Comparison of ENCODE assay signal across 8 cellular contexts in the genomic region with DNA sequence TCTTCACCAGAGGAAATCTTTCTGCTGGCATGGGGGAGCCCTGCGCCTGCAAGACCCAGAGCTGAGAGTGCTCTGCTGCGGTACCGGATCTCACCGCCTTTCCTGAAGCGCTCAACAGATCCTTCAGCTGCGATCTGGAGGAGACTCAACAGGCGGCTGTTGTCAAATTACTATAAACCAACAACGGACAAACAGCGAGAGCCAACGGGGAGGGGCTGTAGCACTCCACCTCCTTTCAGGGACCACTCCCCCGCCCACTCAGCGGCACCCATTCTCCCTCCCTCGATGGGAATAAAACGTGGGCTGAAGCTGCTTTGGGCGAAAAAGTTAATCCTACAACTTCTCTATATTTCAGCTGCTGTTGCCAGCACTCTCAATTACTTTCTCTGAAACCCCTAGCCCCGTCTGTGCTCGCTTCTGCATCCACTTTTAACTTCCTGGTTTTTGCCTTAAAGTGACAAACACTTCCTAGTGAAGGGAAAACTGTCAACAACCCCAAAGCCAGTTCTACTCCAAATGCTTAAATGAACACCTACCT. TPM values are rescaled to one million over a fixed set of nuclear protein-coding genes. Genes with fewer than 3 reads are reported as not detected.
DNase-seq lines count a peak whose midpoint lies in the region; ATAC-seq, FAIRE-seq and TF ChIP-seq lines count a peak whose summit lies in the region.

A gene with protein sequence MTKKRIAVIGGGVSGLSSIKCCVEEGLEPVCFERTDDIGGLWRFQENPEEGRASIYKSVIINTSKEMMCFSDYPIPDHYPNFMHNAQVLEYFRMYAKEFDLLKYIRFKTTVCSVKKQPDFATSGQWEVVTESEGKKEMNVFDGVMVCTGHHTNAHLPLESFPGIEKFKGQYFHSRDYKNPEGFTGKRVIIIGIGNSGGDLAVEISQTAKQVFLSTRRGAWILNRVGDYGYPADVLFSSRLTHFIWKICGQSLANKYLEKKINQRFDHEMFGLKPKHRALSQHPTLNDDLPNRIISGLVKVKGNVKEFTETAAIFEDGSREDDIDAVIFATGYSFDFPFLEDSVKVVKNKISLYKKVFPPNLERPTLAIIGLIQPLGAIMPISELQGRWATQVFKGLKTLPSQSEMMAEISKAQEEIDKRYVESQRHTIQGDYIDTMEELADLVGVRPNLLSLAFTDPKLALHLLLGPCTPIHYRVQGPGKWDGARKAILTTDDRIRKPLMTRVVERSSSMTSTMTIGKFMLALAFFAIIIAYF (minus strand): TSS at position 147 of the 538 bp plus-strand sequence. CDS start 310 bp downstream, outside the sequence.

- H3K27ac ChIP-seq in esophagus muscularis mucosa (replicated peaks in 1 of 4) (peak within 1 kb of the TSS; percentile 59 to 80 (median 76)), muscle layer of colon (ENCODE audit: low read depth, low read length) (peak within 1 kb of the TSS; percentile 5)

- H3K9me3 Mint-ChIP-seq in stimulated activated naive B cell treated with anti-CD40 and anti-IgM and Interleukin-4, amounts not matched to agents 10 μg/mL and 1 μg/mL and 100 μg/mL, for 72 hours = no peaks in the 10 kb centered on the region

- H3K4me3 Mint-ChIP-seq in stimulated activated naive B cell treated with anti-CD40 and anti-IgM and Interleukin-4, amounts not matched to agents 10 μg/mL and 1 μg/mL and 100 μg/mL, for 72 hours = peak within 1 kb of the TSS; percentile 94 to 97

- 0% methylated on average over 17 of the region's 17 CpGs for WGBS in esophagus muscularis mucosa

- no peaks in the 10 kb centered on the region for H3K36me3 ChIP-seq in esophagus muscularis mucosa
- no peaks in the 10 kb centered on the region for H3K36me3 ChIP-seq in muscle layer of colon (ENCODE audit: insufficient read depth, low read length)

- TF ChIP-seq POLR2A in esophagus muscularis mucosa (IDR thresholded peaks at IDR 0.05; ENCODE audit: low read depth) = no peak

- no peaks in the 10 kb centered on the region for H3K27me3 ChIP-seq in esophagus muscularis mucosa
- H3K27me3 ChIP-seq in muscle layer of colon (ENCODE audit: control insufficient read depth in 1 of 2, insufficient read depth in 2 of 2, low read length in 2 of 2) = no peaks in the 10 kb centered on the region

- peak within 1 kb of the TSS; percentile 65 for H3K9ac ChIP-seq in muscle layer of colon (ENCODE audit: low read length)

- H3K27me3 Mint-ChIP-seq in stimulated activated naive B cell treated with anti-CD40 and anti-IgM and Interleukin-4, amounts not matched to agents 10 μg/mL and 1 μg/mL and 100 μg/mL, for 72 hours = no peaks in the 10 kb centered on the region

- H3K4me1 ChIP-seq in esophagus muscularis mucosa = peaks cover 4 to 14% (median 12%) of the 10 kb centered on the region in 4 donors
- no peaks in the 10 kb centered on the region for H3K4me1 ChIP-seq in muscle layer of colon (ENCODE audit: insufficient read depth, low read length)

- TF ChIP-seq CTCF in GM12864 (IDR thresholded peaks at IDR 0.05; ENCODE audit: low read depth, low read length, missing control alignments) = peak; percentile 30
- peak; percentile 19 to 53 (median 27) for TF ChIP-seq CTCF in esophagus muscularis mucosa (IDR thresholded peaks at IDR 0.05)
- TF ChIP-seq CTCF in D721Med (IDR thresholded peaks at IDR 0.05; ENCODE audit: insufficient read depth, missing control alignments) = no peak

- H3K9me3 ChIP-seq in esophagus muscularis mucosa (no peaks in the 10 kb centered on the region), muscle layer of colon (ENCODE audit: low read length) (no peaks in the 10 kb centered on the region)

- H3K4me3 ChIP-seq in GM12864 (ENCODE audit: low read depth, low read length) = peak within 1 kb of the TSS; percentile 80
- H3K4me3 ChIP-seq in esophagus muscularis mucosa = peak within 1 kb of the TSS; percentile 59 to 74 (median 66)
- peak within 1 kb of the TSS; percentile 65 to 85 for H3K4me3 ChIP-seq in muscle layer of colon (ENCODE audit: low read depth in 1 of 2, low read length in 2 of 2)

- intact Hi-C loops in esophagus muscularis mucosa (cut with DNase I) = no loop called here

- TF ChIP-seq EP300 in esophagus muscularis mucosa (IDR thresholded peaks at IDR 0.05) = no peak

- H3K27ac Mint-ChIP-seq in stimulated activated naive B cell treated with anti-CD40 and anti-IgM and Interleukin-4, amounts not matched to agents 10 μg/mL and 1 μg/mL and 100 μg/mL, for 72 hours = peak within 1 kb of the TSS; percentile 97

- no peak for DNase-seq in GM12864 (ENCODE audit: low read depth)
- DNase-seq in NCI-H69 (lab: John Stamatoyannopoulos, UW) = peak; percentile 72
- peak; percentile 51 for DNase-seq in activated T-cell treated with anti-CD3 and anti-CD28 coated beads, Interleukin-2, amount 50 U/mL, for 1 hour
- peak; percentile 93 for DNase-seq in esophagus muscularis mucosa (ENCODE audit: extremely low spot score)
- DNase-seq in stimulated activated naive B cell treated with anti-CD40 and anti-IgM and Interleukin-4, amounts not matched to agents 10 μg/mL and 1 μg/mL and 100 μg/mL, for 72 hours = peak; percentile 34
- no peak for DNase-seq in D721Med (ENCODE audit: insufficient read length, low spot score)

- ATAC-seq in HG02798 (IDR thresholded peaks at IDR 0.05; ENCODE audit: poor library complexity, unreplicated experiment) = peak; percentile 77
- peak; percentile 94 to 97 for ATAC-seq in stimulated activated naive B cell treated with anti-CD40 and anti-IgM and Interleukin-4, amounts not matched to agents 10 μg/mL and 1 μg/mL and 100 μg/mL, for 72 hours (replicated peaks)

- H3K4me1 Mint-ChIP-seq in stimulated activated naive B cell treated with anti-CD40 and anti-IgM and Interleukin-4, amounts not matched to agents 10 μg/mL and 1 μg/mL and 100 μg/mL, for 72 hours = peaks cover 23 to 27% of the 10 kb centered on the region in 2 donors

- no peaks in the 10 kb centered on the region for H3K36me3 Mint-ChIP-seq in stimulated activated naive B cell treated with anti-CD40 and anti-IgM and Interleukin-4, amounts not matched to agents 10 μg/mL and 1 μg/mL and 100 μg/mL, for 72 hours

- FAIRE-seq in D721Med (lab: Jason Lieb, UNC) = no peak

RNA-seq across cellular contexts. Expression of the gene that starts here (rescaled TPM):
- total RNA-seq in esophagus muscularis mucosa = 1 to 10 TPM; 1.2 to 2.9 (median 2.1) TPM

Comparison
In these comparisons a context has a peak if more than half of its experiments do, and no peak if none do; other contexts are left out.
1. DNase-seq: peak in NCI-H69 (single experiment), activated T-cell treated with anti-CD3 and anti-CD28 coated beads, Interleukin-2, amount 50 U/mL, for 1 hour (single experiment), esophagus muscularis mucosa (single experiment) and stimulated activated naive B cell treated with anti-CD40 and anti-IgM and Interleukin-4, amounts not matched to agents 10 μg/mL and 1 μg/mL and 100 μg/mL, for 72 hours (single experiment); none in GM12864 (single experiment) and D721Med (single experiment).
2. Peak in every context shown above with its lines, with median percentiles within 50 percentile points of each other: H3K4me3 ChIP-seq.